In the genomic region with DNA sequence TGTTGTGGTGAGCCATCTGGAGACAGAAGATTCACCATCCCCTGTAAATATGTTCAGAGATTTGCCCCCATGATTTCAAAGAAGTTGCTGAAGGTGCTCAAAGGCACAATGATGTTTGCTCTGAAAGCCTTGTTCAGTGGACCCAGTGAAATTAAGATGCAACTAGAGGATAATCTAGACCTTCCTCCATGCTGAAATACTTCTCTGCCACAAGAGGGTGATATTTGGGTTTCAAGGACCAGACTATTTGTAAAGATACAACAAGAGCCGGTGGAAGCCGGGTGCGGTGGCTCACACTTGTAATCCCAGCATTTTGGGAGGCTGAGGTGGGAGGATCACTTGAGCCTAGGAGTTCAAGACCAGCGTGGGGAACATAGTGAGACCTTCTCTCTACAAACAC, we compare ENCODE assay signal across 9 cellular contexts. TPM values are rescaled to one million over a fixed set of nuclear protein-coding genes. Genes with fewer than 3 reads are reported as not detected.
A peak's percentile ranks its signal among the peaks of the same experiment; 100 is the strongest.
DNase-seq lines count a peak whose midpoint lies in the region; TF ChIP-seq lines count a peak whose summit lies in the region.
"Had no signal": no experiment of that assay in that cellular context is flagged by ENCODE, and none has a peak within 500 bp of the region (broad histone marks: within the 10 kb centered on the region; RNA-seq: fewer than 3 reads in every experiment).

No MANE protein-coding gene starts in this region.

- H3K27me3 Mint-ChIP-seq in chondrocyte (ENCODE audit: low read depth), result peaks cover 29% of the 10 kb centered on the region

- no peak overlapping the region for H3K27ac ChIP-seq in caudate nucleus (ENCODE audit: low read depth, low read length)

- no peaks in the 10 kb centered on the region for H3K4me1 Mint-ChIP-seq in chondrocyte (ENCODE audit: low read depth)
- H3K4me1 Mint-ChIP-seq: activated CD8-positive, alpha-beta memory T cell treated with anti-CD3 and anti-CD28 coated beads, Interleukin-2, amount 10 ng/mL, durations not matched to agents 7 days and 5 days had no signal

- no peak overlapping the region for H3K27ac Mint-ChIP-seq in chondrocyte (ENCODE audit: unreplicated experiment)
- H3K27ac Mint-ChIP-seq: activated CD8-positive, alpha-beta memory T cell treated with anti-CD3 and anti-CD28 coated beads, Interleukin-2, amount 10 ng/mL, durations not matched to agents 7 days and 5 days had no signal

- DNase-seq in DMS 273 (lab: John Stamatoyannopoulos, UW; ENCODE audit: unreplicated experiment) (peak; percentile 62), DMS 273 treated with DMSO at 0.1 percent for 48 hours (lab: John Stamatoyannopoulos, UW) (no peak), NCI-H146 treated with DMSO at 0.1 percent for 48 hours (lab: John Stamatoyannopoulos, UW; ENCODE audit: unreplicated experiment) (peak; percentile 29), chondrocyte (ENCODE audit: low spot score) (no peak), renal cortical epithelial cell (ENCODE audit: low read depth) (peak; percentile 9), CD1c-positive myeloid dendritic cell (ENCODE audit: extremely low spot score) (no peak), caudate nucleus (lab: John Stamatoyannopoulos, UW) (no peak), medulla oblongata (ENCODE audit: extremely low spot score) (no peak)
- DNase-seq: activated CD8-positive, alpha-beta memory T cell treated with anti-CD3 and anti-CD28 coated beads, Interleukin-2, amount 10 ng/mL, durations not matched to agents 7 days and 5 days had no signal

- no peak overlapping the region for H3K4me3 Mint-ChIP-seq in chondrocyte (ENCODE audit: unreplicated experiment)
- H3K4me3 Mint-ChIP-seq: activated CD8-positive, alpha-beta memory T cell treated with anti-CD3 and anti-CD28 coated beads, Interleukin-2, amount 10 ng/mL, durations not matched to agents 7 days and 5 days had no signal

- TF ChIP-seq CTCF in chondrocyte (IDR thresholded peaks at IDR 0.05), result peak; percentile 38

- H3K36me3 Mint-ChIP-seq in chondrocyte (ENCODE audit: low read depth), result no peaks in the 10 kb centered on the region
- H3K36me3 Mint-ChIP-seq: activated CD8-positive, alpha-beta memory T cell treated with anti-CD3 and anti-CD28 coated beads, Interleukin-2, amount 10 ng/mL, durations not matched to agents 7 days and 5 days had no signal

- H3K9me3 Mint-ChIP-seq in chondrocyte (ENCODE audit: low read depth), result peaks cover 5% of the 10 kb centered on the region

RNA-seq across cellular contexts. Expression of a gene that starts 13.5 kb away (rescaled TPM):
- total RNA-seq in chondrocyte (14.9 to 18.6 TPM (median 18.4 TPM) in 3 replicates), renal cortical epithelial cell (9.2 and 10.0 TPM in 2 replicates)

Comparison
In these comparisons a context has a peak if more than half of its experiments do, and no peak if none do; other contexts are left out.
1. DNase-seq: peak in DMS 273 (single experiment), NCI-H146 treated with DMSO at 0.1 percent for 48 hours (single experiment) and renal cortical epithelial cell (single experiment); none in DMS 273 treated with DMSO at 0.1 percent for 48 hours (single experiment), chondrocyte (single experiment), CD1c-positive myeloid dendritic cell (single experiment), caudate nucleus (0 of 61) and medulla oblongata (single experiment).